Comparison of ENCODE assay signal across 2 cellular contexts in the genomic region with DNA sequence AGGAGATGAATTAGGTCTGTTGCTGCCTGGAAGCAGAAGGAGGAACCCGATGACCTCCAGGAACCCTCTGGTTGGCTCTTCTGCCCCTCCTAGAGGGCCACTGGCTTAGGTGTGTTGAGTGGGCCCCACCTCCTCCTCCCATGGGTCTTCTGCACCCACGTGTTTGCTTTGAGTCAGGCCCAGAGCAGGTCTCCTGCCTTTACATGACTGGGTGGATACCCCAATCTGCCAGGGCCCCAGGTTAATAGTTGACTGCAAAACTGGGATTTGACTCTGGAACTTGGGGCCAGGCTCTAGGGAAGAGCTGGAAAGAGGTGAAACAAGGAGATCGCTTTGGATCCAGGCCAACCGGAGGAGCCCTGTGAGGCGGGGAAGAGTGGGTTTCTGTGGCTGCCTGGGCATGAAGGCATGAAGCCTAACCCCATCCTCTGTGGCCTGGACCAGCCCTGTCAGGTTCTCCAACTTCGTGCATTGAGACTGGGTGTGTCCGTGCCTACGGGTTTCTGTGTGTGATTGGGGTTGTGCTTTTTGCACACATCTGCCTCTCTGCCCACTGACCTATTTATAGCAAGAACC.
TF ChIP-seq lines count a peak whose summit lies in the region.

No MANE protein-coding gene starts in this region.

TF ChIP-seq in GM12878, 131 proteins besides CTCF, POLR2A, EP300 and RAD21:
- TF ChIP-seq SIN3A (IDR thresholded peaks at IDR 0.05; ENCODE audit: low read depth, low read length) (no peak), SP1 (IDR thresholded peaks at IDR 0.05; ENCODE audit: low read depth, low read length) (no peak), RCOR1 (conservative IDR thresholded peaks at IDR 0.05; ENCODE audit: low read depth, low read length) (no peak), IKZF1 (conservative IDR thresholded peaks at IDR 0.05) (peak; percentile 49; the same call in 1 of the 2 replicates)
TF ChIP-seq in GM12878: peak in this region for 1.

TF ChIP-seq in WTC11, 78 proteins besides CTCF, POLR2A, EP300 and RAD21:
- TF ChIP-seq MXD4 (CRISPR knock-in tag; IDR thresholded peaks at IDR 0.05; ENCODE audit: borderline replicate concordance), result no peak
- TF ChIP-seq ELF4 (CRISPR knock-in tag; IDR thresholded peaks at IDR 0.05; ENCODE audit: low read depth), result no peak
- TF ChIP-seq, protein P1, sequence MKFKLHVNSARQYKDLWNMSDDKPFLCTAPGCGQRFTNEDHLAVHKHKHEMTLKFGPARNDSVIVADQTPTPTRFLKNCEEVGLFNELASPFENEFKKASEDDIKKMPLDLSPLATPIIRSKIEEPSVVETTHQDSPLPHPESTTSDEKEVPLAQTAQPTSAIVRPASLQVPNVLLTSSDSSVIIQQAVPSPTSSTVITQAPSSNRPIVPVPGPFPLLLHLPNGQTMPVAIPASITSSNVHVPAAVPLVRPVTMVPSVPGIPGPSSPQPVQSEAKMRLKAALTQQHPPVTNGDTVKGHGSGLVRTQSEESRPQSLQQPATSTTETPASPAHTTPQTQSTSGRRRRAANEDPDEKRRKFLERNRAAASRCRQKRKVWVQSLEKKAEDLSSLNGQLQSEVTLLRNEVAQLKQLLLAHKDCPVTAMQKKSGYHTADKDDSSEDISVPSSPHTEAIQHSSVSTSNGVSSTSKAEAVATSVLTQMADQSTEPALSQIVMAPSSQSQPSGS (CRISPR knock-in tag; IDR thresholded peaks at IDR 0.05; ENCODE audit: borderline replicate concordance, low read depth), result no peak
- TF ChIP-seq SMAD4 (CRISPR knock-in tag; IDR thresholded peaks at IDR 0.05), result no peak
- TF ChIP-seq, protein P2, sequence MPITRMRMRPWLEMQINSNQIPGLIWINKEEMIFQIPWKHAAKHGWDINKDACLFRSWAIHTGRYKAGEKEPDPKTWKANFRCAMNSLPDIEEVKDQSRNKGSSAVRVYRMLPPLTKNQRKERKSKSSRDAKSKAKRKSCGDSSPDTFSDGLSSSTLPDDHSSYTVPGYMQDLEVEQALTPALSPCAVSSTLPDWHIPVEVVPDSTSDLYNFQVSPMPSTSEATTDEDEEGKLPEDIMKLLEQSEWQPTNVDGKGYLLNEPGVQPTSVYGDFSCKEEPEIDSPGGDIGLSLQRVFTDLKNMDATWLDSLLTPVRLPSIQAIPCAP (CRISPR knock-in tag; IDR thresholded peaks at IDR 0.05), result no peak
- TF ChIP-seq ESRRA (CRISPR knock-in tag; IDR thresholded peaks at IDR 0.05; ENCODE audit: borderline replicate concordance), result no peak
- TF ChIP-seq, protein P3, sequence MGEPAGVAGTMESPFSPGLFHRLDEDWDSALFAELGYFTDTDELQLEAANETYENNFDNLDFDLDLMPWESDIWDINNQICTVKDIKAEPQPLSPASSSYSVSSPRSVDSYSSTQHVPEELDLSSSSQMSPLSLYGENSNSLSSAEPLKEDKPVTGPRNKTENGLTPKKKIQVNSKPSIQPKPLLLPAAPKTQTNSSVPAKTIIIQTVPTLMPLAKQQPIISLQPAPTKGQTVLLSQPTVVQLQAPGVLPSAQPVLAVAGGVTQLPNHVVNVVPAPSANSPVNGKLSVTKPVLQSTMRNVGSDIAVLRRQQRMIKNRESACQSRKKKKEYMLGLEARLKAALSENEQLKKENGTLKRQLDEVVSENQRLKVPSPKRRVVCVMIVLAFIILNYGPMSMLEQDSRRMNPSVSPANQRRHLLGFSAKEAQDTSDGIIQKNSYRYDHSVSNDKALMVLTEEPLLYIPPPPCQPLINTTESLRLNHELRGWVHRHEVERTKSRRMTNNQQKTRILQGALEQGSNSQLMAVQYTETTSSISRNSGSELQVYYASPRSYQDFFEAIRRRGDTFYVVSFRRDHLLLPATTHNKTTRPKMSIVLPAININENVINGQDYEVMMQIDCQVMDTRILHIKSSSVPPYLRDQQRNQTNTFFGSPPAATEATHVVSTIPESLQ (CRISPR knock-in tag; IDR thresholded peaks at IDR 0.05), result no peak
- TF ChIP-seq TCF7 (CRISPR knock-in tag; IDR thresholded peaks at IDR 0.05; ENCODE audit: low read depth), result no peak
- no peak for TF ChIP-seq ZNF138 (CRISPR knock-in tag; conservative IDR thresholded peaks at IDR 0.05)
TF ChIP-seq in WTC11: peak in this region for 0.
